In the genomic region with DNA sequence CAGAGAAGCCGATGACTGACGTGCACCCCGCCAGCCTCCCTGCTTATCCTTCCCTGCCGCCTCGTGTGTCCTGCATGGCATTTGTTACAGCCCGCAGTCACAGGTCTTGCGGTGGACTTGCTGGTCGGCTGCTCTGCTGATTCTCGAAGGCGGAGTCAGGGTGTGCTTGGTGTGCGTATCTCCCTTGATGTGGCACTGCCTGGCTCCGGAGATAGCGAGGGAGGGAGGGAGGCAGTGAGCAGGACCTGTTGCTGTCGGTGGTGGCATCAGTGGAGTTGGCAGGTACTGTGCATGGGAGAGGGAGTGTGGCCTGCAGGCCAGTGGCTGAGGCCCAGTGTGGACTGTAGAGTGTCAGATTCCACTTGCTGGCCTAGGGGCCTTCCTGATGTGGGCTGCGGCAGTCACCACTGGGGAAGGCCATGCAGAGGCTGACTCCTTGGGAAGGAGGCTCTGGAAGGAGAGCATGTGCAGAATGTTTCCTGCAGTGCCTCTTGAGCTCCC, we compare ENCODE assay signal across 32 cellular contexts.
DNase-seq lines count a peak whose midpoint lies in the region; ATAC-seq, FAIRE-seq and TF ChIP-seq lines count a peak whose summit lies in the region.
"Had no signal": no experiment of that assay in that cellular context is flagged by ENCODE, and none has a peak within 500 bp of the region (broad histone marks: within the 10 kb centered on the region; RNA-seq: fewer than 3 reads in every experiment).

No MANE protein-coding gene starts in this region.

- H3K4me1 ChIP-seq in HepG2 (ENCODE audit: insufficient read depth, low read length) (peaks cover 36% of the 10 kb centered on the region), right lobe of liver (no peaks in the 10 kb centered on the region), kidney (ENCODE audit: control insufficient read depth in 1 of 2, insufficient read depth in 1 of 2, low read depth in 1 of 2, low read length in 2 of 2) (peaks cover 2 to 5% of the 10 kb centered on the region in 2 donors), osteoblast (ENCODE audit: insufficient read depth, low read length) (no peaks in the 10 kb centered on the region), smooth muscle cell (ENCODE audit: low read depth) (no peaks in the 10 kb centered on the region)
- H3K4me1 ChIP-seq: adrenal gland had no signal

- H3K27ac ChIP-seq in HepG2 (ENCODE audit: extremely low read length, insufficient read depth, low read length): no peak overlapping the region
- H3K27ac ChIP-seq in right lobe of liver: no peak overlapping the region
- no peak overlapping the region for H3K27ac ChIP-seq in kidney (ENCODE audit: low read depth in 2 of 2, low read length in 2 of 2)
- H3K27ac ChIP-seq in osteoblast (ENCODE audit: low read depth, low read length): no peak overlapping the region
- no peak overlapping the region for H3K27ac ChIP-seq in smooth muscle cell (ENCODE audit: low read depth)
- H3K27ac ChIP-seq: 22Rv1, adrenal gland, esophagus muscularis mucosa, heart left ventricle, ovary had no signal

- WGBS in HepG2 (ENCODE audit: low lambda C conversion rate): 96% methylated on average over 14 of the region's 15 CpGs
- WGBS in right lobe of liver (ENCODE audit: insufficient coverage, low coverage, low lambda C conversion rate, missing lambda C conversion rate): 94% methylated on average over 10 of the region's 15 CpGs
- whole genome bisulfite sequencing in smooth muscle cell (ENCODE audit: low lambda C conversion rate): 95% methylated on average over 15 of the region's 15 CpGs

- TF ChIP-seq RAD21 in HepG2 (CRISPR knock-in tag; IDR thresholded peaks at IDR 0.05): no peak

- TF ChIP-seq EP300 in HepG2 (IDR thresholded peaks at IDR 0.05; ENCODE audit: low read depth in 2 of 2, low read length in 2 of 2) (no peak), HepG2 (CRISPR knock-in tag; IDR thresholded peaks at IDR 0.05; ENCODE audit: borderline replicate concordance) (no peak)

- H3K4me3 Mint-ChIP-seq in activated T-cell treated with anti-CD3 and anti-CD28 coated beads, Interleukin-2, amount 50 U/mL, for 4 hours: no peak overlapping the region
- H3K4me3 Mint-ChIP-seq: activated B cell treated with CpG ODN at 0.5 μM for 24 hours; brain; CD14-positive monocyte; endodermal cell; natural killer cell treated with Interleukin-12 subunit alpha and Interleukin-12 subunit beta and Interleukin-15 and Interleukin-18, amount 100 ng/mL, for 72 hours; type B pancreatic cell had no signal

- TF ChIP-seq POLR2A in HepG2 (IDR thresholded peaks at IDR 0.05; ENCODE audit: insufficient read depth in 1 of 2, low read depth in 2 of 2, low read length in 2 of 2): no peak
- TF ChIP-seq POLR2A in right lobe of liver (IDR thresholded peaks at IDR 0.05): no peak

- intact Hi-C loops in HepG2 (cut with micrococcal nuclease; ENCODE audit: unreplicated experiment) (no loop called here), right lobe of liver (cut with DNase I) (no loop called here), kidney (cut with DNase I) (no loop called here)

- H3K9me3 ChIP-seq in HepG2 (ENCODE audit: low read length): no peaks in the 10 kb centered on the region
- no peaks in the 10 kb centered on the region for H3K9me3 ChIP-seq in right lobe of liver
- H3K9me3 ChIP-seq in kidney (ENCODE audit: control insufficient read depth in 1 of 2, low read length in 2 of 2): no peaks in the 10 kb centered on the region
- no peaks in the 10 kb centered on the region for H3K9me3 ChIP-seq in osteoblast (ENCODE audit: low read depth, low read length)
- no peaks in the 10 kb centered on the region for H3K9me3 ChIP-seq in smooth muscle cell (replicated peaks; ENCODE audit: low read depth)
- H3K9me3 ChIP-seq: adrenal gland, esophagus muscularis mucosa, heart left ventricle, ovary had no signal

- H3K9ac ChIP-seq in HepG2 (ENCODE audit: insufficient read depth, low read depth, low read length): no peak overlapping the region
- H3K9ac ChIP-seq in kidney (ENCODE audit: low read length in 2 of 2): no peak overlapping the region
- no peak overlapping the region for H3K9ac ChIP-seq in smooth muscle cell (ENCODE audit: low read depth)

- H3K4me3 ChIP-seq in HepG2 (replicated peaks in 1 of 3; ENCODE audit: insufficient read depth in 1 of 3, low read depth in 2 of 3, low read length in 3 of 3) (no peak overlapping the region), right lobe of liver (no peak overlapping the region), kidney (ENCODE audit: low read length in 2 of 2) (no peak overlapping the region), osteoblast (ENCODE audit: insufficient read depth, low read length) (no peak overlapping the region), smooth muscle cell (no peak overlapping the region)
- H3K4me3 ChIP-seq: adrenal gland, esophagus muscularis mucosa, heart left ventricle, lung, ovary had no signal

- H2AFZ ChIP-seq in HepG2 (ENCODE audit: low read length) (no peak overlapping the region), osteoblast (ENCODE audit: low read length) (no peak overlapping the region), smooth muscle cell (ENCODE audit: low read depth) (no peak overlapping the region)

- in situ Hi-C loops in HepG2 (cut with HindIII; ENCODE audit: extremely low pct_ligation_motif_present, low pct_unique_long_range_greater_than_20kb): no loop called here

- H3K27me3 ChIP-seq in HepG2 (ENCODE audit: control insufficient read depth in 1 of 2, insufficient read depth in 2 of 2, low read length in 2 of 2) (no peaks in the 10 kb centered on the region), right lobe of liver (no peaks in the 10 kb centered on the region), osteoblast (ENCODE audit: insufficient read depth, low read length) (no peaks in the 10 kb centered on the region), smooth muscle cell (ENCODE audit: low read depth) (no peaks in the 10 kb centered on the region)
- H3K27me3 ChIP-seq: adrenal gland, esophagus muscularis mucosa, heart left ventricle, ovary had no signal

- ATAC-seq in HepG2: no peak; the same call in 1 of the 3 replicates
- ATAC-seq in right lobe of liver: no peak
- ATAC-seq in activated T-cell treated with anti-CD3 and anti-CD28 coated beads, Interleukin-2, amount 50 U/mL, for 4 hours: no peak
- ATAC-seq: natural killer cell treated with Interleukin-12 subunit alpha and Interleukin-12 subunit beta and Interleukin-15 and Interleukin-18, amount 100 ng/mL, for 72 hours had no signal

- CTCF ChIA-PET in HepG2 (lab: Yijun Ruan, JAX; ENCODE audit: low intra/inter-chr PET ratio, low total read pairs): no interaction called here

- no peaks in the 10 kb centered on the region for H3K9me3 Mint-ChIP-seq in activated T-cell treated with anti-CD3 and anti-CD28 coated beads, Interleukin-2, amount 50 U/mL, for 4 hours
- H3K9me3 Mint-ChIP-seq: activated B cell treated with CpG ODN at 0.5 μM for 24 hours; natural killer cell treated with Interleukin-12 subunit alpha and Interleukin-12 subunit beta and Interleukin-15 and Interleukin-18, amount 100 ng/mL, for 72 hours; type B pancreatic cell had no signal

- H3K27me3 Mint-ChIP-seq in activated T-cell treated with anti-CD3 and anti-CD28 coated beads, Interleukin-2, amount 50 U/mL, for 4 hours (ENCODE audit: low read depth): peaks cover 1% of the 10 kb centered on the region
- H3K27me3 Mint-ChIP-seq: brain; natural killer cell treated with Interleukin-12 subunit alpha and Interleukin-12 subunit beta and Interleukin-15 and Interleukin-18, amount 100 ng/mL, for 72 hours; type B pancreatic cell had no signal

- no TSS peak for BruUV-seq in HepG2 (replicated peaks; lab: Mats Ljungman, UMichigan)

- POLR2A ChIA-PET in HepG2 (lab: Yijun Ruan, JAX): no interaction called here

- TF ChIP-seq CTCF in HepG2 (CRISPR knock-in tag; IDR thresholded peaks at IDR 0.05) (no peak), right lobe of liver (IDR thresholded peaks at IDR 0.05) (no peak), kidney (IDR thresholded peaks at IDR 0.05; ENCODE audit: borderline replicate concordance, extremely low read depth, insufficient read depth) (no peak), osteoblast (IDR thresholded peaks at IDR 0.05; ENCODE audit: extremely low read depth, low read depth, low read length) (no peak), smooth muscle cell (IDR thresholded peaks at IDR 0.05; ENCODE audit: borderline replicate concordance, insufficient read depth, poor library complexity, severe bottlenecking) (no peak)

- peaks cover 79% of the 10 kb centered on the region for H3K79me2 ChIP-seq in HepG2 (ENCODE audit: insufficient read depth, low read length)
- H3K79me2 ChIP-seq in osteoblast (ENCODE audit: insufficient read depth, low read length): peaks cover 79% of the 10 kb centered on the region
- peaks cover 30% of the 10 kb centered on the region for H3K79me2 ChIP-seq in smooth muscle cell (ENCODE audit: low read depth)

- H3K36me3 ChIP-seq in HepG2 (replicated peaks in 1 of 2; ENCODE audit: control insufficient read depth in 1 of 2, insufficient read depth in 2 of 2, low read length in 2 of 2): peaks cover 0 to 2% of the 10 kb centered on the region in 2 experiments; a peak in 1 of 5 replicates
- H3K36me3 ChIP-seq in right lobe of liver: no peaks in the 10 kb centered on the region
- no peaks in the 10 kb centered on the region for H3K36me3 ChIP-seq in kidney (ENCODE audit: control insufficient read depth in 1 of 2, insufficient read depth in 2 of 2, low read length in 2 of 2)
- H3K36me3 ChIP-seq in osteoblast (ENCODE audit: insufficient read depth, low read length): no peaks in the 10 kb centered on the region
- H3K36me3 ChIP-seq in smooth muscle cell (ENCODE audit: low read depth): no peaks in the 10 kb centered on the region
- H3K36me3 ChIP-seq: adrenal gland, esophagus muscularis mucosa, heart left ventricle, ovary had no signal

- H3K36me3 Mint-ChIP-seq in activated T-cell treated with anti-CD3 and anti-CD28 coated beads, Interleukin-2, amount 50 U/mL, for 4 hours (ENCODE audit: insufficient read depth): no peaks in the 10 kb centered on the region
- H3K36me3 Mint-ChIP-seq: CD14-positive monocyte; natural killer cell treated with Interleukin-12 subunit alpha and Interleukin-12 subunit beta and Interleukin-15 and Interleukin-18, amount 100 ng/mL, for 72 hours had no signal

- no peak for DNase-seq in HepG2 (ENCODE audit: low spot score)
- no peak for DNase-seq in right lobe of liver
- peak; percentile 57 for DNase-seq in kidney
- DNase-seq in osteoblast (ENCODE audit: insufficient read length, low spot score, missing footprints): peak; percentile 35
- DNase-seq in NCI-H146 (lab: John Stamatoyannopoulos, UW): no peak
- DNase-seq in smooth muscle cell (lab: John Stamatoyannopoulos, UW; ENCODE audit: unreplicated experiment): no peak
- DNase-seq in NCI-H345 (lab: John Stamatoyannopoulos, UW): no peak
- DNase-seq in activated T-cell treated with anti-CD3 and anti-CD28 coated beads, Interleukin-2, amount 50 U/mL, for 4 hours: no peak
- DNase-seq: activated B cell treated with CpG ODN at 0.5 μM for 24 hours; activated naive CD4-positive, alpha-beta T cell treated with Interleukin-2 at 50 U/mL for 16 hours; adrenal gland; Calu3; cerebellar nuclear complex; dermis blood vessel endothelial cell; DMS79 treated with DMSO at 0.1 percent for 48 hours; endodermal cell; foreskin fibroblast; GDM1; NCI-H1694 treated with DMSO at 0.1 percent for 48 hours; NCI-H510A; ovary; stimulated activated CD4-positive, alpha-beta T cell treated with anti-CD3 and anti-CD28 coated beads, Interleukin-4, amount 100 ng/mL, for 1 hour; T-helper 9 cell had no signal

- H3K4me2 ChIP-seq in HepG2 (ENCODE audit: low read depth, low read length) (no peak overlapping the region), osteoblast (ENCODE audit: insufficient read depth, low read length) (no peak overlapping the region), smooth muscle cell (no peak overlapping the region)

- no peaks in the 10 kb centered on the region for H3F3A ChIP-seq in smooth muscle cell (ENCODE audit: low read depth)

- no peaks in the 10 kb centered on the region for H3K4me1 Mint-ChIP-seq in activated T-cell treated with anti-CD3 and anti-CD28 coated beads, Interleukin-2, amount 50 U/mL, for 4 hours (ENCODE audit: low read depth)
- H3K4me1 Mint-ChIP-seq: activated B cell treated with CpG ODN at 0.5 μM for 24 hours, CD14-positive monocyte had no signal

- FAIRE-seq in HepG2 (lab: Jason Lieb, UNC) (no peak), kidney (lab: Jason Lieb, UNC) (no peak)
- FAIRE-seq: keratinocyte had no signal

- peaks cover 48% of the 10 kb centered on the region; the same call in 1 of the 2 replicates for H4K20me1 ChIP-seq in HepG2 (ENCODE audit: insufficient read depth, low read length)
- peaks cover 70% of the 10 kb centered on the region for H4K20me1 ChIP-seq in osteoblast (ENCODE audit: insufficient read depth, low read length)
- peaks cover 100% of the 10 kb centered on the region for H4K20me1 ChIP-seq in smooth muscle cell (ENCODE audit: low read depth)

Comparison
In these comparisons a context has a peak if more than half of its experiments do, and no peak if none do; other contexts are left out.
1. DNase-seq: peak in kidney (single experiment) and osteoblast (single experiment); none in HepG2 (single experiment), right lobe of liver (0 of 3), NCI-H146 (single experiment), smooth muscle cell (single experiment), NCI-H345 (single experiment) and activated T-cell treated with anti-CD3 and anti-CD28 coated beads, Interleukin-2, amount 50 U/mL, for 4 hours (single experiment).